12 cellular contexts compared by ENCODE assay signal in the genomic region with DNA sequence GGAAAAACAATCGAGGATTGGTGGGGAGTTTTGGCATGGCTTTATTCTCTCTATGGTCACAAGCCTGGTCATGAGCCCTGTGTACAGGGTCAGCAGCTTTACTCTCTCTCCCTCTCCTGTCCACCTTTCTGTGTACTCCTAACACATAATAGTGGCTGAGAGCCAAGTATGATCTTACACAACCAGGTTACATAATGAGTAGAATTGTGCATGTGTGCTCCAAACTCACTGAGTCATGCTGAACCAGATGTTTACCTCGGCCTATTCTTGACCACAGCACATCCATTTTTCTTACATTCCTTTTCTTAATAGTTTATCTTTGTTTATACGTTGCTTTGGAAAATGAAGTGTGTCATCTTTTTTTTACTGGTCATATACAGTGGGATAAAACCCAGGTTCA. TPM values are rescaled to one million over a fixed set of nuclear protein-coding genes. Genes with fewer than 3 reads are reported as not detected.
DNase-seq lines count a peak whose midpoint lies in the region; ATAC-seq and TF ChIP-seq lines count a peak whose summit lies in the region.
"Had no signal": no experiment of that assay in that cellular context is flagged by ENCODE, and none has a peak within 500 bp of the region (broad histone marks: within the 10 kb centered on the region; RNA-seq: fewer than 3 reads in every experiment).

No MANE protein-coding gene starts in this region.

- peaks cover 53% of the 10 kb centered on the region for H3K9me3 ChIP-seq in effector memory CD4-positive, alpha-beta T cell (ENCODE audit: control insufficient read depth, low read length)

- TF ChIP-seq CTCF in NB4 (IDR thresholded peaks at IDR 0.05; ENCODE audit: low read depth, low read length): no peak

- H3K4me3 ChIP-seq in NB4 (ENCODE audit: low read depth, low read length): no peak overlapping the region
- H3K4me3 ChIP-seq in effector memory CD4-positive, alpha-beta T cell (ENCODE audit: insufficient read depth, low read depth, low read length, poor library complexity, severe bottlenecking): no peak overlapping the region
- H3K4me3 ChIP-seq: SJCRH30 had no signal

- ATAC-seq in SK-N-SH treated with all-trans-retinoic acid at 6 μM for 48 hours (no peak), GM21515 (IDR thresholded peaks at IDR 0.05; ENCODE audit: unreplicated experiment) (no peak)

- DNase-seq in GF-D8 (lab: John Stamatoyannopoulos, UW) (peak; percentile 35), NB4 (ENCODE audit: low read depth) (peak; percentile 71), dermis microvascular lymphatic vessel endothelial cell (ENCODE audit: low read depth in 2 of 2) (peak; percentile 79 to 82), myocyte (ENCODE audit: low read depth) (peak; percentile 18)
- DNase-seq in effector memory CD4-positive, alpha-beta T cell: no peak
- DNase-seq: activated CD4-positive, alpha-beta T cell treated with anti-CD3 and anti-CD28 coated beads, Interleukin-2, amount 10 ng/mL, durations not matched to agents 7 days and 5 days; activated naive CD4-positive, alpha-beta T cell treated with anti-CD3 and anti-CD28 coated beads, Interleukin-2, amount 50 U/mL, for 16 hours; endodermal cell; NCI-H1436 treated with DMSO at 0.1 percent for 48 hours had no signal

- no peaks in the 10 kb centered on the region for H3K27me3 ChIP-seq in effector memory CD4-positive, alpha-beta T cell (replicated peaks; ENCODE audit: control insufficient read depth, insufficient read depth, low read length, poor library complexity, severe bottlenecking)
- H3K27me3 ChIP-seq: SJCRH30 had no signal

- H3K27ac ChIP-seq in effector memory CD4-positive, alpha-beta T cell (ENCODE audit: insufficient read depth, low read length, poor library complexity, severe bottlenecking): no peak overlapping the region
- H3K27ac ChIP-seq: SJCRH30 had no signal

- no peak for TF ChIP-seq POLR2A in NB4 (IDR thresholded peaks at IDR 0.05; ENCODE audit: extremely low read depth, insufficient read length)

- H3K4me1 ChIP-seq in effector memory CD4-positive, alpha-beta T cell (ENCODE audit: control insufficient read depth, insufficient read depth, low read length, poor library complexity, severe bottlenecking): no peaks in the 10 kb centered on the region
- H3K4me1 ChIP-seq: SJCRH30 had no signal

- no peaks in the 10 kb centered on the region for H3K36me3 ChIP-seq in effector memory CD4-positive, alpha-beta T cell (ENCODE audit: control insufficient read depth, insufficient read depth, low read length)

TF ChIP-seq in SK-N-SH treated with all-trans-retinoic acid at 6 μM for 48 hours, 23 proteins besides CTCF, POLR2A, EP300 and RAD21:
- no peak for TF ChIP-seq ZNF70 (CRISPR knock-in tag; IDR thresholded peaks at IDR 0.05)

RNA-seq across cellular contexts. Expression of a gene that starts 53.1 kb away (rescaled TPM):
- total RNA-seq in dermis microvascular lymphatic vessel endothelial cell (10.8 and 15.4 TPM in 2 replicates), myocyte (23.0 and 25.3 TPM in 2 replicates)
- 4.1 TPM for polyA plus RNA-seq in myocyte (2012)

Comparison
In these comparisons a context has a peak if more than half of its experiments do, and no peak if none do; other contexts are left out.
1. DNase-seq: peak in GF-D8 (single experiment), NB4 (single experiment), dermis microvascular lymphatic vessel endothelial cell (2 of 2) and myocyte (single experiment); none in effector memory CD4-positive, alpha-beta T cell (0 of 3).